In the genomic region with DNA sequence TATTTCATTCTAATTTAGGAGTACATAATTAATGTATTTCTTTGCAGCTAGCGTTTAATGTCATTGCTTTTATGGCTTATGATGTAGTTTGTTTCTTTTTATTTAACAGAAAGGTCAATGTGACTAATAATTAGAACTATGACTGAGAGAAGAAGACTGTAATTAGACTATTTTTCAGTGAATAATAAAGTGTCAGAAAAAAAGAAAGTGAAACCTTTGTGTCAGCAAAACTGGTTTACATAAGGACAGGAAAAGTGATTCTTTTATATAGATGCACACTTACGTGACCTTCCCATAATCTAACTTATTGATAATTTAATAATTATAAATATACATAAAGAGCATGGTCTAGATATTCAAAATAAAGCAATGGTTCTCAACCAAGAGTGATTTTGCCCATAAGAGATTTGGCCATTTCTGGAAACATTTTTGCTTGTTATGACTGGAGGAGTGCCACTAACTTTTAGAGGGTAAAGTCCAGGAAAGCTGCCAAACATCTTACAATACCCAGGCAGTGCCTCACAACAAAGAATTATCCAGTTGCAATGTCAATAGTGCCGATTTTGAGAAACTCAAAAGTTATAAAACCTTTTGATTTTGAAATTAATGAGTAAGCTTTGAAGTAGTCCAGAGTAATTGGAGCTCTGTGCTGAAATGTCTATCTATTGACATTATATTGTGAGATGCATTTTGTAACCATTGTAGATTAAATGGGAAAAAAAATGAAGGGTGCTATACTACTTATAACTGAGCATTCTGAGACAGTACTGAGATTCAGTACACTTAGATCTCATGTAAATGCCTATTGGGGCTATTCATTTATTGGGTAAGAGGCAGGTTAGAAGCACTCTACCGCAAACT, we compare ENCODE assay signal across 1 cellular context.
TF ChIP-seq lines count a peak whose summit lies in the region.

No MANE protein-coding gene starts in this region.

TF ChIP-seq in GM12878, 131 proteins besides CTCF, POLR2A, EP300 and RAD21:
- no peak for TF ChIP-seq KDM1A (IDR thresholded peaks at IDR 0.05; ENCODE audit: borderline replicate concordance)
- TF ChIP-seq, protein P1, sequence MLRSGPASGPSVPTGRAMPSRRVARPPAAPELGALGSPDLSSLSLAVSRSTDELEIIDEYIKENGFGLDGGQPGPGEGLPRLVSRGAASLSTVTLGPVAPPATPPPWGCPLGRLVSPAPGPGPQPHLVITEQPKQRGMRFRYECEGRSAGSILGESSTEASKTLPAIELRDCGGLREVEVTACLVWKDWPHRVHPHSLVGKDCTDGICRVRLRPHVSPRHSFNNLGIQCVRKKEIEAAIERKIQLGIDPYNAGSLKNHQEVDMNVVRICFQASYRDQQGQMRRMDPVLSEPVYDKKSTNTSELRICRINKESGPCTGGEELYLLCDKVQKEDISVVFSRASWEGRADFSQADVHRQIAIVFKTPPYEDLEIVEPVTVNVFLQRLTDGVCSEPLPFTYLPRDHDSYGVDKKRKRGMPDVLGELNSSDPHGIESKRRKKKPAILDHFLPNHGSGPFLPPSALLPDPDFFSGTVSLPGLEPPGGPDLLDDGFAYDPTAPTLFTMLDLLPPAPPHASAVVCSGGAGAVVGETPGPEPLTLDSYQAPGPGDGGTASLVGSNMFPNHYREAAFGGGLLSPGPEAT (IDR thresholded peaks at IDR 0.05; ENCODE audit: low read depth), result no peak
- TF ChIP-seq TAF1 (IDR thresholded peaks at IDR 0.05; ENCODE audit: borderline replicate concordance, low read depth, low read length), result no peak
- TF ChIP-seq RB1 (IDR thresholded peaks at IDR 0.05; ENCODE audit: borderline replicate concordance), result no peak
